ENCODE assay signal across 1 cellular context in the genomic region with DNA sequence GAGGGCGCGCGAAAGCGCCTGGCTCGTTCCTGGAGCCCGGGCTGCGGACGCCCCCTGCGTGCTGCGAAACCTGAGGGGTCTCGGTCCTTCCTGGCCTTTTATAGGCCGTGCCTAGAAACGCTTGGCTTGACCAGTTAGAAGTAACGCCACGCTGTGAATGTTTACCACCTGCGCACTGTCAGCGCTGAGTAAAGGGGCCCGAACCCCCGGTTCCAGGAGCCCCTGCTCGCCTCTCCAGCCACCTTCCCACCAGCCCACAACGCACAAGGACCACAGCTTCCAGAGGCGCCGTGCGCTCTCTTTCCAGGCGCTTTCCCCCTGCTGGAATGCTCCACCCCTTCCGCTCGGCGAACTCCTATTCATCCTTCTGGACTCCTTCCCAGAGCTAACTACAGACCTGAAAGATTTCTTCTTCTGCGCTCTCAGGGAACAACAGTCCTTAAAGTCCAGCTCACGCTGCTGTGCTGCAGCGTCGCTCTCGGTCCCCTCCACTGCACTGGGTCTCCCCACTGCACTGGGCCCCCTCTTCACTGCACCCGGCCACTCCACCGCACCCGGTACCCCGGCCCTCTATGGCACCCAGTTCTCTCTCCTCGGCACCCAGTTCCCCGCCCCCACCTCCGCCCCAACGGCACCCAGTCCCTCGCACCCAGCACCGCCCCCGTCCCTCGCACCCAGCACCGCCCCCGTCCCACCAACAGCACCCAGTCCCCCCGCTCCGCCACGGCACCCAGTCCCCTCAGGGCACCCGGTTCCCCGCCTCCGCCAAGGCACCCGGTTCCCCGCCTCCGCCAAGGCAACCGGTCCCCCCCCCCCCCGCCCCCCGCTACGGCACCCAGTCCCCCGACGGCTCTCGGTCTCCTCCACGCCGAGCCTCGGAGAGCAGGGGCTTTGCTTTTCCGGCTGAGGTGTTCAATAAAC.
TF ChIP-seq lines count a peak whose summit lies in the region.

No MANE protein-coding gene starts in this region.

TF ChIP-seq in WTC11, 78 proteins besides CTCF, POLR2A, EP300 and RAD21 (continued from another document):
- TF ChIP-seq, protein P1, sequence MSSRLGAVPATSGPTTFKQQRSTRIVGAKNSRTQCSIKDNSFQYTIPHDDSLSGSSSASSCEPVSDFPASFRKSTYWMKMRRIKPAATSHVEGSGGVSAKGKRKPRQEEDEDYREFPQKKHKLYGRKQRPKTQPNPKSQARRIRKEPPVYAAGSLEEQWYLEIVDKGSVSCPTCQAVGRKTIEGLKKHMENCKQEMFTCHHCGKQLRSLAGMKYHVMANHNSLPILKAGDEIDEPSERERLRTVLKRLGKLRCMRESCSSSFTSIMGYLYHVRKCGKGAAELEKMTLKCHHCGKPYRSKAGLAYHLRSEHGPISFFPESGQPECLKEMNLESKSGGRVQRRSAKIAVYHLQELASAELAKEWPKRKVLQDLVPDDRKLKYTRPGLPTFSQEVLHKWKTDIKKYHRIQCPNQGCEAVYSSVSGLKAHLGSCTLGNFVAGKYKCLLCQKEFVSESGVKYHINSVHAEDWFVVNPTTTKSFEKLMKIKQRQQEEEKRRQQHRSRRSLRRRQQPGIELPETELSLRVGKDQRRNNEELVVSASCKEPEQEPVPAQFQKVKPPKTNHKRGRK (CRISPR knock-in tag; IDR thresholded peaks at IDR 0.05; ENCODE audit: borderline replicate concordance), result no peak
- TF ChIP-seq, protein P2, sequence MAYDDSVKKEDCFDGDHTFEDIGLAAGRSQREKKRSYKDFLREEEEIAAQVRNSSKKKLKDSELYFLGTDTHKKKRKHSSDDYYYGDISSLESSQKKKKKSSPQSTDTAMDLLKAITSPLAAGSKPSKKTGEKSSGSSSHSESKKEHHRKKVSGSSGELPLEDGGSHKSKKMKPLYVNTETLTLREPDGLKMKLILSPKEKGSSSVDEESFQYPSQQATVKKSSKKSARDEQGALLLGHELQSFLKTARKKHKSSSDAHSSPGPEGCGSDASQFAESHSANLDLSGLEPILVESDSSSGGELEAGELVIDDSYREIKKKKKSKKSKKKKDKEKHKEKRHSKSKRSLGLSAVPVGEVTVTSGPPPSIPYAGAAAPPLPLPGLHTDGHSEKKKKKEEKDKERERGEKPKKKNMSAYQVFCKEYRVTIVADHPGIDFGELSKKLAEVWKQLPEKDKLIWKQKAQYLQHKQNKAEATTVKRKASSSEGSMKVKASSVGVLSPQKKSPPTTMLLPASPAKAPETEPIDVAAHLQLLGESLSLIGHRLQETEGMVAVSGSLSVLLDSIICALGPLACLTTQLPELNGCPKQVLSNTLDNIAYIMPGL (CRISPR knock-in tag; IDR thresholded peaks at IDR 0.05), result no peak
